9 cellular contexts compared by ENCODE assay signal in genomic region chr20:41072919-41073318, GRCh38. TPM values are rescaled to one million over a fixed set of nuclear protein-coding genes. Genes with fewer than 3 reads are reported as not detected.
DNase-seq lines count a peak whose midpoint lies in the region; ATAC-seq and TF ChIP-seq lines count a peak whose summit lies in the region.
"Had no signal": no experiment of that assay in that cellular context is flagged by ENCODE, and none has a peak within 500 bp of the region (broad histone marks: within the 10 kb centered on the region; RNA-seq: fewer than 3 reads in every experiment).

No MANE protein-coding gene starts in this region.

- H3K4me1 Mint-ChIP-seq in T-helper 2 cell treated with Interferon-gamma antibody and Interleukin-4, amounts not matched to agents 5 μg/mL and 100 μg/mL, for 36 hours (ENCODE audit: low read depth): peaks cover 66% of the 10 kb centered on the region
- peaks cover 71% of the 10 kb centered on the region for H3K4me1 Mint-ChIP-seq in endothelial cell (ENCODE audit: unreplicated experiment)

- peak overlapping the region; percentile 38 for H3K4me2 ChIP-seq in smooth muscle cell

- no peak for ATAC-seq in left lobe of liver

- 87% methylated on average over 3 of the region's 3 CpGs for WGBS in HUES64
- WGBS in smooth muscle cell (ENCODE audit: low lambda C conversion rate): 83% methylated on average over 3 of the region's 3 CpGs

- H3K4me3 ChIP-seq in HUES64 (ENCODE audit: low read length) (no peak overlapping the region), smooth muscle cell (no peak overlapping the region)
- H3K4me3 ChIP-seq: Peyer's patch, prostate gland had no signal

- no peak for DNase-seq in T-helper 2 cell treated with Interferon-gamma antibody and Interleukin-4, amounts not matched to agents 5 μg/mL and 100 μg/mL, for 36 hours (ENCODE audit: low spot score)
- DNase-seq in endothelial cell (ENCODE audit: low spot score): no peak
- DNase-seq in smooth muscle cell (lab: John Stamatoyannopoulos, UW; ENCODE audit: unreplicated experiment): no peak
- no peak for DNase-seq in MV-4-11 (lab: John Stamatoyannopoulos, UW)
- DNase-seq in GM13977 (ENCODE audit: low spot score): no peak
- DNase-seq in left lobe of liver (ENCODE audit: low spot score): no peak
- DNase-seq: Peyer's patch had no signal

- H3K79me2 ChIP-seq in smooth muscle cell (ENCODE audit: low read depth): peaks cover 90% of the 10 kb centered on the region

- H2AFZ ChIP-seq in smooth muscle cell (ENCODE audit: low read depth): no peak overlapping the region

- H3F3A ChIP-seq in smooth muscle cell (ENCODE audit: low read depth): peaks cover 9% of the 10 kb centered on the region

- H3K4me1 ChIP-seq in HUES64 (ENCODE audit: insufficient read depth, low read length): peaks cover 18% of the 10 kb centered on the region
- H3K4me1 ChIP-seq in smooth muscle cell (ENCODE audit: low read depth): no peaks in the 10 kb centered on the region

- H3K27me3 Mint-ChIP-seq in T-helper 2 cell treated with Interferon-gamma antibody and Interleukin-4, amounts not matched to agents 5 μg/mL and 100 μg/mL, for 36 hours (ENCODE audit: low read depth): no peaks in the 10 kb centered on the region
- no peaks in the 10 kb centered on the region for H3K27me3 Mint-ChIP-seq in endothelial cell (ENCODE audit: unreplicated experiment)

- 0 out of 2 replicates have a peak overlapping the region, but pooled peaks have one; percentile 10 for H3K9ac ChIP-seq in HUES64 (ENCODE audit: low read depth, low read length)
- no peak overlapping the region for H3K9ac ChIP-seq in smooth muscle cell (ENCODE audit: low read depth)

- peaks cover 100% of the 10 kb centered on the region for H4K20me1 ChIP-seq in smooth muscle cell (ENCODE audit: low read depth)

- in situ Hi-C loops in GM13977 (cut with MboI; ENCODE audit: low pct_unique_long_range_greater_than_20kb, low sequenced_read_pairs, unreplicated experiment): no loop called here

- H3K9me3 ChIP-seq in HUES64 (ENCODE audit: insufficient read depth, low read depth, low read length): no peaks in the 10 kb centered on the region
- H3K9me3 ChIP-seq in smooth muscle cell (replicated peaks; ENCODE audit: low read depth): no peaks in the 10 kb centered on the region
- H3K9me3 ChIP-seq: Peyer's patch, prostate gland had no signal

- H3K4me3 Mint-ChIP-seq in T-helper 2 cell treated with Interferon-gamma antibody and Interleukin-4, amounts not matched to agents 5 μg/mL and 100 μg/mL, for 36 hours: peak overlapping the region; percentile 43
- H3K4me3 Mint-ChIP-seq in endothelial cell (ENCODE audit: unreplicated experiment): no peak overlapping the region

- H3K27me3 ChIP-seq in HUES64 (ENCODE audit: insufficient read depth, low read length) (no peaks in the 10 kb centered on the region), smooth muscle cell (ENCODE audit: low read depth) (no peaks in the 10 kb centered on the region)
- H3K27me3 ChIP-seq: Peyer's patch had no signal

- H3K9me3 Mint-ChIP-seq in T-helper 2 cell treated with Interferon-gamma antibody and Interleukin-4, amounts not matched to agents 5 μg/mL and 100 μg/mL, for 36 hours: no peaks in the 10 kb centered on the region
- no peaks in the 10 kb centered on the region for H3K9me3 Mint-ChIP-seq in endothelial cell (ENCODE audit: unreplicated experiment)

- peaks cover 36% of the 10 kb centered on the region for H3K36me3 Mint-ChIP-seq in T-helper 2 cell treated with Interferon-gamma antibody and Interleukin-4, amounts not matched to agents 5 μg/mL and 100 μg/mL, for 36 hours (ENCODE audit: low read depth)
- peaks cover 4% of the 10 kb centered on the region for H3K36me3 Mint-ChIP-seq in endothelial cell (ENCODE audit: low read depth, unreplicated experiment)

- no peak overlapping the region for H3K27ac ChIP-seq in HUES64 (ENCODE audit: low read depth, low read length)
- peak overlapping the region; percentile 54 for H3K27ac ChIP-seq in smooth muscle cell (ENCODE audit: low read depth)
- H3K27ac ChIP-seq: Peyer's patch had no signal

- H3K27ac Mint-ChIP-seq in T-helper 2 cell treated with Interferon-gamma antibody and Interleukin-4, amounts not matched to agents 5 μg/mL and 100 μg/mL, for 36 hours: peak overlapping the region; percentile 67
- H3K27ac Mint-ChIP-seq in endothelial cell (ENCODE audit: unreplicated experiment): peak overlapping the region; percentile 93

- H3K36me3 ChIP-seq in HUES64 (ENCODE audit: insufficient read depth, low read length) (peaks cover 37% of the 10 kb centered on the region), smooth muscle cell (ENCODE audit: low read depth) (peaks cover under 1% of the 10 kb centered on the region)
- H3K36me3 ChIP-seq: prostate gland had no signal

- TF ChIP-seq CTCF in endothelial cell (IDR thresholded peaks at IDR 0.05; ENCODE audit: unreplicated experiment): no peak
- TF ChIP-seq CTCF in smooth muscle cell (IDR thresholded peaks at IDR 0.05; ENCODE audit: borderline replicate concordance, insufficient read depth, poor library complexity, severe bottlenecking): no peak
- no peak for TF ChIP-seq CTCF in GM13977 (IDR thresholded peaks at IDR 0.05; ENCODE audit: extremely low read depth, insufficient read depth, missing control alignments)

RNA-seq across cellular contexts. Expression of gene TOP1, which starts 44.3 kb away (rescaled TPM):
- 85.0 TPM for polyA plus RNA-seq in HUES64 (2013, experiment 1 of 2)
- 89.4 TPM for polyA plus RNA-seq in HUES64 (2013, experiment 2 of 2)
- total RNA-seq in endothelial cell (ENCODE audit: unreplicated experiment) (72.7 TPM), smooth muscle cell (28.6 and 28.9 TPM in 2 replicates), left lobe of liver (18.0 TPM)
- 17.0 and 23.6 TPM in 2 replicates for polyA plus RNA-seq in smooth muscle cell
